In the genomic region with DNA sequence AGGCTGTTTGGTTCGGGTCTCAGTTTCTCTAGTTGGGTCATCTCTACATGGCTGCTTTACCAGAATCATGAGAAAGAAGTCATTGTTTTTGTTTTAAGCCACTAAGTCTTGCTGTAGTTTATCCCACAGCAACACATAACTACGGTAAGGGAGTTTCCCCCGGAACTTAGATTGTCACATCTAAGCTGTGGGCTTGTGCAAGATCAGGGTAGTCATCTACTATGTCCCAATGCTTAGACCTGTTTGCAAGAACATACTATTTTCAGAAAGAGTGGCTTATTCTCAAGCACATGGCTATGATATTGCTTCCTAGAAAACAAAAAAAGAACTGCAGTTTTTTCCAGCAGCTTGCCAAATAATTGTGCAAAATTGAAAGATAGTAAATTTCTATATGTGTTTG, we compare ENCODE assay signal across 30 cellular contexts.
DNase-seq lines count a peak whose midpoint lies in the region; ATAC-seq and TF ChIP-seq lines count a peak whose summit lies in the region.
"Had no signal": no experiment of that assay in that cellular context is flagged by ENCODE, and none has a peak within 500 bp of the region (broad histone marks: within the 10 kb centered on the region; RNA-seq: fewer than 3 reads in every experiment).

No MANE protein-coding gene starts in this region.

- peak overlapping the region; percentile 71 for H3K27ac ChIP-seq in HL-60 (replicated peaks)
- H3K27ac ChIP-seq in neutrophil: peak overlapping the region; percentile 93
- H3K27ac ChIP-seq: body of pancreas, pancreas, thoracic aorta had no signal

- peaks cover 52 to 57% of the 10 kb centered on the region in 2 experiments for H3K4me1 ChIP-seq in neutrophil (ENCODE audit: control insufficient read depth in 1 of 2, insufficient read depth in 1 of 2, low read depth in 1 of 2, low read length in 1 of 2)
- H3K4me1 ChIP-seq: body of pancreas, pancreas had no signal

- H3K4me3 ChIP-seq in HL-60 (replicated peaks; ENCODE audit: insufficient read depth, low read length) (no peak overlapping the region), neutrophil (ENCODE audit: low read depth in 1 of 2, low read length in 1 of 2) (peak overlapping the region; percentile 29 to 31)
- H3K4me3 ChIP-seq: body of pancreas, K562, pancreas, thoracic aorta had no signal

- H3K4me1 Mint-ChIP-seq in effector memory CD8-positive, alpha-beta T cell (ENCODE audit: low read depth in 2 of 2): no peaks in the 10 kb centered on the region
- H3K4me1 Mint-ChIP-seq: activated naive CD8-positive, alpha-beta T cell treated with anti-CD3 and anti-CD28 coated beads, Interleukin-2, amount 50 U/mL, for 24 hours; CD4-positive, CD25-positive, alpha-beta regulatory T cell; mesothelial cell of epicardium; nephron had no signal

- H3K9me3 ChIP-seq in neutrophil: no peaks in the 10 kb centered on the region
- H3K9me3 ChIP-seq: body of pancreas, pancreas, thoracic aorta had no signal

- peaks cover 23 to 76% of the 10 kb centered on the region in 2 donors for H3K27me3 Mint-ChIP-seq in effector memory CD8-positive, alpha-beta T cell

- peak; percentile 66 for ATAC-seq in effector memory CD8-positive, alpha-beta T cell (replicated peaks)
- no peak for ATAC-seq in HG03521 (IDR thresholded peaks at IDR 0.05; ENCODE audit: unreplicated experiment)
- ATAC-seq in GM21737 (IDR thresholded peaks at IDR 0.05; ENCODE audit: unreplicated experiment): no peak
- no peak for ATAC-seq in GM19324 (IDR thresholded peaks at IDR 0.05; ENCODE audit: low FRiP score, unreplicated experiment)
- ATAC-seq: activated naive CD8-positive, alpha-beta T cell treated with anti-CD3 and anti-CD28 coated beads, Interleukin-2, amount 50 U/mL, for 24 hours; body of pancreas; K562 had no signal

- no peaks in the 10 kb centered on the region for H3K9me3 Mint-ChIP-seq in effector memory CD8-positive, alpha-beta T cell
- H3K9me3 Mint-ChIP-seq: activated naive CD8-positive, alpha-beta T cell treated with anti-CD3 and anti-CD28 coated beads, Interleukin-2, amount 50 U/mL, for 24 hours had no signal

- H3K27ac Mint-ChIP-seq in effector memory CD8-positive, alpha-beta T cell: no peak overlapping the region
- H3K27ac Mint-ChIP-seq: activated naive CD8-positive, alpha-beta T cell treated with anti-CD3 and anti-CD28 coated beads, Interleukin-2, amount 50 U/mL, for 24 hours; CD4-positive, CD25-positive, alpha-beta regulatory T cell; mesothelial cell of epicardium; nephron had no signal

- H3K4me3 Mint-ChIP-seq in effector memory CD8-positive, alpha-beta T cell: no peak overlapping the region
- H3K4me3 Mint-ChIP-seq: activated naive CD8-positive, alpha-beta T cell treated with anti-CD3 and anti-CD28 coated beads, Interleukin-2, amount 50 U/mL, for 24 hours; CD4-positive, CD25-positive, alpha-beta regulatory T cell; mesothelial cell of epicardium; nephron had no signal

- DNase-seq in HL-60 (ENCODE audit: low read depth in 1 of 2, low spot score in 1 of 2) (peak; percentile 88 to 94), NOMO-1 treated with DMSO at 0.1 percent for 48 hours (lab: John Stamatoyannopoulos, UW; ENCODE audit: unreplicated experiment) (peak; percentile 98)
- DNase-seq in effector memory CD8-positive, alpha-beta T cell: no peak
- DNase-seq in activated naive CD4-positive, alpha-beta T cell treated with anti-CD3 and anti-CD28 coated beads, Interleukin-2, amount 50 U/mL, for 16 hours: no peak
- DNase-seq: activated CD4-positive, alpha-beta T cell treated with anti-CD3 and anti-CD28 coated beads, Interleukin-2, amount 50 U/mL, for 48 hours; activated CD4-positive, CD25-positive, alpha-beta regulatory T cell; activated effector memory CD4-positive, alpha-beta T cell treated with anti-CD3 and anti-CD28 coated beads, Interleukin-2, amount 50 U/mL, for 16 hours; activated naive CD8-positive, alpha-beta T cell treated with anti-CD3 and anti-CD28 coated beads, Interleukin-2, amount 50 U/mL, for 24 hours; CD4-positive, CD25-positive, alpha-beta regulatory T cell; erythroblast; foreskin melanocyte; GOT3; NCI-H1048; NCI-H187; NCI-H526 treated with DMSO at 0.1 percent for 48 hours; OCI-M1; pancreas; stimulated activated CD4-positive, alpha-beta T cell treated with anti-CD3 and anti-CD28 coated beads, Interleukin-12 subunit alpha, Interleukin-12 subunit beta, amount 100 ng/mL, for 4 hours; stimulated activated CD4-positive, alpha-beta T cell treated with anti-CD3 and anti-CD28 coated beads, Interleukin-4, amount 100 ng/mL, for 4 hours; stimulated activated naive CD4-positive, alpha-beta T cell treated with Interleukin-2 at 50 U/mL for 16 hours; T1000 had no signal

- H3K36me3 Mint-ChIP-seq in effector memory CD8-positive, alpha-beta T cell (ENCODE audit: insufficient read depth): no peaks in the 10 kb centered on the region
- H3K36me3 Mint-ChIP-seq: CD4-positive, CD25-positive, alpha-beta regulatory T cell; mesothelial cell of epicardium had no signal

- H3K27me3 ChIP-seq in HL-60 (ENCODE audit: insufficient read depth, poor library complexity, severe bottlenecking) (no peaks in the 10 kb centered on the region), neutrophil (no peaks in the 10 kb centered on the region)
- H3K27me3 ChIP-seq: body of pancreas, pancreas had no signal

- no peak for TF ChIP-seq CTCF in HL-60 (IDR thresholded peaks at IDR 0.05; ENCODE audit: insufficient read depth, low read length)
- TF ChIP-seq CTCF in neutrophil (IDR thresholded peaks at IDR 0.05): peak; percentile 10

- no peaks in the 10 kb centered on the region for H3K36me3 ChIP-seq in neutrophil
- H3K36me3 ChIP-seq: pancreas, thoracic aorta had no signal

Comparison
In these comparisons a context has a peak if more than half of its experiments do, and no peak if none do; other contexts are left out.
1. DNase-seq: peak in HL-60 (2 of 2) and NOMO-1 treated with DMSO at 0.1 percent for 48 hours (single experiment); none in effector memory CD8-positive, alpha-beta T cell (0 of 3) and activated naive CD4-positive, alpha-beta T cell treated with anti-CD3 and anti-CD28 coated beads, Interleukin-2, amount 50 U/mL, for 16 hours (single experiment).